Comparison of ENCODE assay signal across 2 cellular contexts in the genomic region with DNA sequence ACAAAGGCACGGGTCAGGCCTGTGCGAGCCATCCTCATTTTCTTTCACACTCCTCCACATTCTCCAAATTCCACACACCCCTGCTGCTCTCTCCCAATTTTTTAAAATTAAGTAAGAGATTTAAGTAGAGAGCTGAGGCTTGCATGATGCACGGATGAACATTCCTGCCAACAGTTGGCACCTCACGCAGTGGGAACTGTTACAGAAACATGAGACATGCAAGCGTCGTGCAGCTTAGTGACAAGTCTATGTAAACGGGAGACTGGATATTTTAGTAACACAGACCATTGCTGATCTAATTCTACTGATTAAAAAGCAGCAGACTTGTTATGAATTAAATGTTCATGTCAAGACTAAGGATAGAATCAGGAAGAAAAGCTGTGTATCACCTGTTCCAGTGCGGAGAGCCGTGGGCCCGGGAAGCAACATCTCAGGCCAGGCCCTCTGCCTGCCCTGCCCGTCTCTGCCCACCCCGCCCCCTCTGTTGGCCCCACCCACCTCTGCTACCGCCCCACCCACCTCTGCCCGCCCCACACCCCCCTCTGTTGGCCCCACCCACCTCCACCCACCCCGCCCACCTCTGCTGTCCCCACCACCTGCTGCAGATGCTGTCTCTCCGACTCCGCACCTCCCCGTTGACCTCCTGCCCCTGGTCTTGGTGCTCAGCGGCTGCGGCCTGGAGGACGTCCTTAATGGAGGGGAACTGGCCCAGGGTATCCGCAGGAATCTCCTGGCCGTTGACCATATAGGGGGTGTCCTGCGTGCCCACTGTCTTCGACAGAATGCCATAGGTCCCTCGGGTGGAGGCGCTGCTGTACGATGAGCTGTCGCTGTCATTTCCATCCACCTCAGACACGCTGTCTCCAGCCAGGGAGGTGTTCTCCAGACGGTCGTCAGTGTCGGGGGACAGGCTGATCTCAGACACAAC.
TF ChIP-seq lines count a peak whose summit lies in the region.

No MANE protein-coding gene starts in this region.

TF ChIP-seq in GM23338, 12 proteins besides CTCF, POLR2A, EP300 and RAD21 (continues in another document):
- TF ChIP-seq ETS1 (IDR thresholded peaks at IDR 0.05): no peak
- no peak for TF ChIP-seq JUNB (IDR thresholded peaks at IDR 0.05; ENCODE audit: unreplicated experiment)
- TF ChIP-seq NANOG (IDR thresholded peaks at IDR 0.05; ENCODE audit: borderline replicate concordance): no peak
- no peak for TF ChIP-seq EZH2 (IDR thresholded peaks at IDR 0.05; ENCODE audit: low read depth, unreplicated experiment)
- no peak for TF ChIP-seq STAT1 (IDR thresholded peaks at IDR 0.05; ENCODE audit: unreplicated experiment)
- TF ChIP-seq EZH2phosphoT487 (IDR thresholded peaks at IDR 0.05; ENCODE audit: unreplicated experiment): no peak
- no peak for TF ChIP-seq ZNF462 (CRISPR knock-in tag; IDR thresholded peaks at IDR 0.05)

TF ChIP-seq in K562, 482 proteins besides CTCF, POLR2A, EP300 and RAD21:
- TF ChIP-seq EGR1 (conservative IDR thresholded peaks at IDR 0.05): peak; percentile 21; the same call in 1 of the 2 replicates
- TF ChIP-seq, protein P1, sequence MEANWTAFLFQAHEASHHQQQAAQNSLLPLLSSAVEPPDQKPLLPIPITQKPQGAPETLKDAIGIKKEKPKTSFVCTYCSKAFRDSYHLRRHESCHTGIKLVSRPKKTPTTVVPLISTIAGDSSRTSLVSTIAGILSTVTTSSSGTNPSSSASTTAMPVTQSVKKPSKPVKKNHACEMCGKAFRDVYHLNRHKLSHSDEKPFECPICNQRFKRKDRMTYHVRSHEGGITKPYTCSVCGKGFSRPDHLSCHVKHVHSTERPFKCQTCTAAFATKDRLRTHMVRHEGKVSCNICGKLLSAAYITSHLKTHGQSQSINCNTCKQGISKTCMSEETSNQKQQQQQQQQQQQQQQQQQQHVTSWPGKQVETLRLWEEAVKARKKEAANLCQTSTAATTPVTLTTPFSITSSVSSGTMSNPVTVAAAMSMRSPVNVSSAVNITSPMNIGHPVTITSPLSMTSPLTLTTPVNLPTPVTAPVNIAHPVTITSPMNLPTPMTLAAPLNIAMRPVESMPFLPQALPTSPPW (CRISPR knock-in tag; IDR thresholded peaks at IDR 0.05): 0 out of 2 replicates have a peak, but pooled peaks have one; percentile 33
- TF ChIP-seq MTA3 (IDR thresholded peaks at IDR 0.05; ENCODE audit: borderline replicate concordance): no peak
- TF ChIP-seq TFAP4 (CRISPR knock-in tag; IDR thresholded peaks at IDR 0.05; ENCODE audit: borderline replicate concordance): no peak
